Comparison of ENCODE assay signal across 8 cellular contexts in the genomic region with DNA sequence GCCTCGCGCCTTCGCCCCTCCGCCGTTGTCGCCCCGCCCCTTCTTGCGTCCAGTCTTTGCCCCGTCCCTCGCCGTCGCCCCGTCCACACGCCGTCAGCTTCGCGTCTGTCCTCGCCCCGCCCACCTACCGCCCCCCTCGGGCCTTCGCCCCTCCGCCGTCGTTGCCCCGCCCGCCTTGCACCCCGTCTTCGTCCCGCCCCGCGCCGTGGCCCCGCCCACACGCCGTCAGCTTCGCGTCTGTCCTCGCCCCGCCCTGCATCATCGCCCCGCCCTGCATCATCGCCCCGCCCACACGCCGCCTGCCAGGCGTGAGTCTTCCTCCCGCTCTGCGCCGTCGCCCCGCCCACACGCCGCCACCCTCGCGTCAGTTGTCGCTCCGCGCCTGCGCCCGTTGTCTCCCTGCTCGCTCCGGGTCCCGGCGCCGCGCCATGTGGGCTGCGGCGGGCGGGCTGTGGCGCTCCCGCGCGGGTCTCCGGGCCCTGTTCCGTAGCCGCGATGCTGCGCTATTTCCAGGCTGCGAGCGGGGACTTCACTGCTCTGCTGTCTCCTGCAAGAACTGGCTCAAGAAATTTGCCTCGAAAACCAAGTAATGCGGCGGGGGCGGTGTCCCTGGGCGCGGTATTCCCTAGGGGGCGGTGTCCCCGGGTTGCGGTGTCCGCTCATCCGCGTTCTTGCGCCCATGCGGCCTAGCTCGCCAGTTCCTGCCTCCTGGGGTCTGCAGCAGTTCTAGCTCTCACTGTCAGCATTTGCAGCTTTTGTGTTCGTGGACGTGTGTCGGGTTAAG. TPM values are rescaled to one million over a fixed set of nuclear protein-coding genes. Genes with fewer than 3 reads are reported as not detected.
A peak's percentile ranks its signal among the peaks of the same experiment; 100 is the strongest.
DNase-seq lines count a peak whose midpoint lies in the region; ATAC-seq and TF ChIP-seq lines count a peak whose summit lies in the region.

A gene with protein sequence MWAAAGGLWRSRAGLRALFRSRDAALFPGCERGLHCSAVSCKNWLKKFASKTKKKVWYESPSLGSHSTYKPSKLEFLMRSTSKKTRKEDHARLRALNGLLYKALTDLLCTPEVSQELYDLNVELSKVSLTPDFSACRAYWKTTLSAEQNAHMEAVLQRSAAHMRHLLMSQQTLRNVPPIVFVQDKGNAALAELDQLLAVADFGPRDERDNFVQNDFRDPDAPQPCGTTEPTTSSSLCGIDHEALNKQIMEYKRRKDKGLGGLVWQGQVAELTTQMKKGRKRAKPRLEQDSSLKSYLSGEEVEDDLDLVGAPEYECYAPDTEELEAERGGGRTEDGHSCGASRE (plus strand): TSS at position 367 of the 784 bp plus-strand sequence. CDS start 62 bp downstream, at position 429.

- H3K4me3 Mint-ChIP-seq in GM23338 = peak within 1 kb of the TSS; percentile 84
- H3K4me3 Mint-ChIP-seq in natural killer cell = peak within 1 kb of the TSS; percentile 95

- TF ChIP-seq CTCF in GM23338 (conservative IDR thresholded peaks at IDR 0.05; ENCODE audit: low read depth in 2 of 2) (peak; percentile 46 to 49; a peak in 3 of 4 replicates), fibroblast of mammary gland (conservative IDR thresholded peaks at IDR 0.05; ENCODE audit: control insufficient read depth, insufficient read depth, low read depth, low read length) (no peak), natural killer cell (IDR thresholded peaks at IDR 0.05) (no peak)

- peak within 1 kb of the TSS; percentile 92 for H3K27ac ChIP-seq in GM23338 (ENCODE audit: low read depth)

- peak within 1 kb of the TSS; percentile 93 for H3K4me2 ChIP-seq in GM23338

- peak within 1 kb of the TSS; percentile 85 for H3K4me3 ChIP-seq in GM23338
- H3K4me3 ChIP-seq in fibroblast of mammary gland (ENCODE audit: control insufficient read depth, low read depth, low read length) = peak within 1 kb of the TSS; percentile 94

- H3K4me1 ChIP-seq in GM23338 (ENCODE audit: insufficient read depth) = no peaks in the 10 kb centered on the region; the same call in 1 of the 2 replicates

- H3K79me2 ChIP-seq in GM23338 (replicated peaks; ENCODE audit: insufficient read depth) = peaks cover 40% of the 10 kb centered on the region

- peak within 1 kb of the TSS; percentile 94 for H2AFZ ChIP-seq in GM23338

- peak within 1 kb of the TSS; percentile 97 for H3K27ac Mint-ChIP-seq in GM23338
- H3K27ac Mint-ChIP-seq in natural killer cell = peak within 1 kb of the TSS; percentile 93 to 98

- DNase-seq in Daoy (ENCODE audit: low read depth) (peak; percentile 99), GM23338 (ENCODE audit: low spot score) (peak; percentile 99), LHCN-M2 (ENCODE audit: low read depth) (peak; percentile 94), RPMI7951 (ENCODE audit: low read depth) (peak; percentile 89), fibroblast of mammary gland (ENCODE audit: low read depth) (peak; percentile 96), natural killer cell (peak; percentile 99)
- DNase-seq in activated T-helper 1 cell treated with anti-CD3 and anti-CD28 coated beads, Interleukin-2, amount 50 U/mL, for 16 hours (ENCODE audit: low read depth in 1 of 2, low spot score in 1 of 2) = peak; percentile 99 to 100
- DNase-seq in stimulated activated naive CD4-positive, alpha-beta T cell treated with Interleukin-2 at 50 U/mL for 16 hours (lab: John Stamatoyannopoulos, UW) = peak; percentile 100

- H3F3A ChIP-seq in GM23338 (replicated peaks; ENCODE audit: low read depth) = no peaks in the 10 kb centered on the region

- intact Hi-C loops in natural killer cell (cut with micrococcal nuclease) = loop anchor here (1.0 to 5.0 kb wide), 3 partner anchors 73 to 355 kb away; a partner anchor contains a TSS

- H3K36me3 ChIP-seq in GM23338 (ENCODE audit: insufficient read depth) = no peaks in the 10 kb centered on the region

- ATAC-seq in GM23338 (peak; percentile 78), natural killer cell (peak; percentile 78 to 90 (median 79))

- H4K20me1 ChIP-seq in GM23338 (replicated peaks; ENCODE audit: insufficient read depth) = peaks cover 6% of the 10 kb centered on the region; the same call in 1 of the 2 replicates

- no peaks in the 10 kb centered on the region for H3K27me3 ChIP-seq in GM23338 (ENCODE audit: insufficient read depth)

- H3K27me3 Mint-ChIP-seq in GM23338 (ENCODE audit: insufficient read depth, low read depth, poor library complexity) (peaks cover 14% of the 10 kb centered on the region), natural killer cell (ENCODE audit: low read depth in 2 of 2) (no peaks in the 10 kb centered on the region)

- H3K9me3 Mint-ChIP-seq in GM23338 = no peaks in the 10 kb centered on the region; the same call in 2 of the 3 replicates
- no peaks in the 10 kb centered on the region for H3K9me3 Mint-ChIP-seq in natural killer cell

- H3K36me3 Mint-ChIP-seq in GM23338 (ENCODE audit: low read depth) (peaks cover 19% of the 10 kb centered on the region), natural killer cell (peaks cover 7% of the 10 kb centered on the region)

- H3K4me1 Mint-ChIP-seq in GM23338 (peaks cover 21% of the 10 kb centered on the region), natural killer cell (peaks cover 30% of the 10 kb centered on the region in 2 donors)

- H3K9me2 ChIP-seq in GM23338 (ENCODE audit: insufficient read depth) = no peaks in the 10 kb centered on the region; the same call in 1 of the 2 replicates

TF ChIP-seq in GM23338, 12 proteins besides CTCF, POLR2A, EP300 and RAD21:
- TF ChIP-seq JUNB (IDR thresholded peaks at IDR 0.05; ENCODE audit: unreplicated experiment) (no peak), CREB1 (CRISPR knock-in tag; IDR thresholded peaks at IDR 0.05; ENCODE audit: low read depth) (peak; percentile 55), POLR2AphosphoS5 (IDR thresholded peaks at IDR 0.05; ENCODE audit: low read depth) (peak; percentile 83)
- TF ChIP-seq, protein P1, sequence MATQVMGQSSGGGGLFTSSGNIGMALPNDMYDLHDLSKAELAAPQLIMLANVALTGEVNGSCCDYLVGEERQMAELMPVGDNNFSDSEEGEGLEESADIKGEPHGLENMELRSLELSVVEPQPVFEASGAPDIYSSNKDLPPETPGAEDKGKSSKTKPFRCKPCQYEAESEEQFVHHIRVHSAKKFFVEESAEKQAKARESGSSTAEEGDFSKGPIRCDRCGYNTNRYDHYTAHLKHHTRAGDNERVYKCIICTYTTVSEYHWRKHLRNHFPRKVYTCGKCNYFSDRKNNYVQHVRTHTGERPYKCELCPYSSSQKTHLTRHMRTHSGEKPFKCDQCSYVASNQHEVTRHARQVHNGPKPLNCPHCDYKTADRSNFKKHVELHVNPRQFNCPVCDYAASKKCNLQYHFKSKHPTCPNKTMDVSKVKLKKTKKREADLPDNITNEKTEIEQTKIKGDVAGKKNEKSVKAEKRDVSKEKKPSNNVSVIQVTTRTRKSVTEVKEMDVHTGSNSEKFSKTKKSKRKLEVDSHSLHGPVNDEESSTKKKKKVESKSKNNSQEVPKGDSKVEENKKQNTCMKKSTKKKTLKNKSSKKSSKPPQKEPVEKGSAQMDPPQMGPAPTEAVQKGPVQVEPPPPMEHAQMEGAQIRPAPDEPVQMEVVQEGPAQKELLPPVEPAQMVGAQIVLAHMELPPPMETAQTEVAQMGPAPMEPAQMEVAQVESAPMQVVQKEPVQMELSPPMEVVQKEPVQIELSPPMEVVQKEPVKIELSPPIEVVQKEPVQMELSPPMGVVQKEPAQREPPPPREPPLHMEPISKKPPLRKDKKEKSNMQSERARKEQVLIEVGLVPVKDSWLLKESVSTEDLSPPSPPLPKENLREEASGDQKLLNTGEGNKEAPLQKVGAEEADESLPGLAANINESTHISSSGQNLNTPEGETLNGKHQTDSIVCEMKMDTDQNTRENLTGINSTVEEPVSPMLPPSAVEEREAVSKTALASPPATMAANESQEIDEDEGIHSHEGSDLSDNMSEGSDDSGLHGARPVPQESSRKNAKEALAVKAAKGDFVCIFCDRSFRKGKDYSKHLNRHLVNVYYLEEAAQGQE (IDR thresholded peaks at IDR 0.05; ENCODE audit: unreplicated experiment) = no peak
- TF ChIP-seq, protein P2, sequence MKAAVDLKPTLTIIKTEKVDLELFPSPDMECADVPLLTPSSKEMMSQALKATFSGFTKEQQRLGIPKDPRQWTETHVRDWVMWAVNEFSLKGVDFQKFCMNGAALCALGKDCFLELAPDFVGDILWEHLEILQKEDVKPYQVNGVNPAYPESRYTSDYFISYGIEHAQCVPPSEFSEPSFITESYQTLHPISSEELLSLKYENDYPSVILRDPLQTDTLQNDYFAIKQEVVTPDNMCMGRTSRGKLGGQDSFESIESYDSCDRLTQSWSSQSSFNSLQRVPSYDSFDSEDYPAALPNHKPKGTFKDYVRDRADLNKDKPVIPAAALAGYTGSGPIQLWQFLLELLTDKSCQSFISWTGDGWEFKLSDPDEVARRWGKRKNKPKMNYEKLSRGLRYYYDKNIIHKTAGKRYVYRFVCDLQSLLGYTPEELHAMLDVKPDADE (IDR thresholded peaks at IDR 0.05) = no peak

RNA-seq across cellular contexts. Expression of the gene that starts here (rescaled TPM):
- 19.9 and 22.6 TPM in 2 replicates for total RNA-seq in Daoy (2014; rRNA removed; shearing (Covaris generic))
- 43.3 and 46.5 TPM in 2 replicates for total RNA-seq in GM23338 (2014; rRNA removed; shearing (Covaris generic))
- 33.8 and 36.3 TPM in 2 replicates for polyA plus RNA-seq in GM23338 (2016; fragmentation: Nextera tagmentation; extraction: Ambion mirVana)
- total RNA-seq in LHCN-M2 (2014; rRNA removed) (36.7 and 59.8 TPM in 2 replicates), natural killer cell (10 to 100 TPM; 11.9 to 17.7 (median 12.4) TPM)
- 23.6 TPM for polyA plus RNA-seq in LHCN-M2 (2012)
- 15.6 and 22.3 TPM in 2 replicates for total RNA-seq in RPMI7951 (2014; rRNA removed; shearing (Covaris generic))

Comparison
In these comparisons a context has a peak if more than half of its experiments do, and no peak if none do; other contexts are left out.
1. Peak in every context shown above with its lines: DNase-seq, ATAC-seq, H3K4me3 ChIP-seq and H3K27ac ChIP-seq.
2. CTCF ChIP-seq: peak in GM23338 (2 of 2); none in fibroblast of mammary gland (single experiment) and natural killer cell (single experiment).